8 cellular contexts compared by ENCODE assay signal in the genomic region with DNA sequence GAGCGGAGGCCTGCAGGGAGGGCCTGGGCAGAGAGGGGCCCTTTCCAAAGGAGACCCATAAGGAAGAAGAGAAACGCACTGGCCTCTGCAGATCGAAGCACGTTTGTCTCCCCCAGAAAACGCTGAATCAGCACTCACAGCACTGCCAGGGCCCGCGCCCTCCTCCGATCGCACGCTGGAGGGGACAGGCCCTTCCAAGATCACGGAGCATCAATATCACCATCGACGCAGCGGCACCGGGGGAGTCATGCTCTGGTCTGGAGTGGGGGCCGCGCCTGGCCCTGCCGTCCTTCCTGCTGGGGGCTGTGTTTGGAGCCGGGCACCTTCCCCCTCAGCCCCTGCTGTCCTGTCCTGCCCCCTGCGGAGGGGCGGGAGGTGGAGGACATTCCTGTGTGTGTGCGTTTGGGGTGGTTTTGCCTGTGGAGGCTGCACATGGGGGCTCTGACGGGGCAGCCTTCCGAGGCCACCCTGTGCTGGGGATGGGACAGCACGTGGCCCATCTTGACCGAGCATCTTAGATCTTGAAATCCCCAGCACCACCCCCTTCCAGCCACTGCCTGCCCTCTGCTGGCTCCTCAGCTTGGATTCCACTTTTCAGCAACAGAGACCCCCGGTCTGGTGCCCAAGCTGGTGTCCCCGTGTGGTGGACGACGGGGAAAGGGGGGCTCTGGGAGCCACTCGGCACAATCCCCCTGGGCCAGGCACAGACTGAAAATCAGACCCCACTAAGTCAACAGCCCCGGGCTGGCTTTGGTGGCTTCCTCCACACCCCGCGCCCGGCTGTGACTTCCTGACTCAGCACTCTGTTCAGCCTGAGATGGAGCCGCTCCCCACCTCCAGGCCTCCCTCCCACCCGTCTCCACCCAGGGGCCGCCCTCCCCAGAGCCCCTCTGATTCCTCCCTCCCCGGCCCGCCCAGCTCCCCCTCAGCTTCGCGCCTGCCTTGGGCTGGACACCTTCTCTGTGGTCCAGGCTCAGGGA. TPM values are rescaled to one million over a fixed set of nuclear protein-coding genes. Genes with fewer than 3 reads are reported as not detected.
DNase-seq lines count a peak whose midpoint lies in the region; ATAC-seq and TF ChIP-seq lines count a peak whose summit lies in the region.

No MANE protein-coding gene starts in this region.

- ATAC-seq in GM18520 (IDR thresholded peaks at IDR 0.05; ENCODE audit: unreplicated experiment) (no peak), HG03280 (IDR thresholded peaks at IDR 0.05; ENCODE audit: unreplicated experiment) (no peak)

- peak overlapping the region; percentile 76 for H3K9ac ChIP-seq in HUES6 (ENCODE audit: low read length)

- intact Hi-C loops in activated naive CD4-positive, alpha-beta T cell treated with anti-CD3 and anti-CD28 coated beads for 36 hours (cut with micrococcal nuclease) = loop anchor here (5.0 kb wide), 1 partner anchor 427 kb away; no protein-coding TSS in a partner anchor

- H3K4me1 ChIP-seq in DOHH2 (ENCODE audit: control insufficient read depth, low read length) (peaks cover 48% of the 10 kb centered on the region), HUES6 (ENCODE audit: control insufficient read depth, insufficient read depth, low read length) (peaks cover 50% of the 10 kb centered on the region), right atrium auricular region (peaks cover 3 to 57% of the 10 kb centered on the region in 2 donors)

- H3F3A ChIP-seq in DOHH2 (ENCODE audit: control insufficient read depth, insufficient read depth) = peaks cover 11% of the 10 kb centered on the region; the same call in 1 of the 2 replicates

- H3K9me3 ChIP-seq in DOHH2 (ENCODE audit: control insufficient read depth, insufficient read depth, low read length) (no peaks in the 10 kb centered on the region), HUES6 (ENCODE audit: control insufficient read depth, insufficient read depth, low read depth, low read length) (no peaks in the 10 kb centered on the region), right atrium auricular region (no peaks in the 10 kb centered on the region)

- H3K9me2 ChIP-seq in DOHH2 (replicated peaks; ENCODE audit: control insufficient read depth, low read length) = no peaks in the 10 kb centered on the region

- CTCF ChIA-PET in activated naive CD4-positive, alpha-beta T cell treated with anti-CD3 and anti-CD28 coated beads for 36 hours (lab: Charles Lee) = interaction anchor here (0.7 to 2.4 kb wide), 3 partner anchors 12 to 73 kb away, joined by 3 to 10 read pairs (median 5); no protein-coding TSS in a partner anchor

- peak overlapping the region; percentile 97 for H3K27ac Mint-ChIP-seq in activated naive CD4-positive, alpha-beta T cell treated with anti-CD3 and anti-CD28 coated beads for 36 hours

- TF ChIP-seq CTCF in DOHH2 (IDR thresholded peaks at IDR 0.05; ENCODE audit: low read depth, low read length, poor library complexity, severe bottlenecking) (peak; percentile 12), right atrium auricular region (IDR thresholded peaks at IDR 0.05) (peak in 1 of 2 donors; percentile 41)

- H3K36me3 Mint-ChIP-seq in activated naive CD4-positive, alpha-beta T cell treated with anti-CD3 and anti-CD28 coated beads for 36 hours (ENCODE audit: low read depth) = peaks cover 9% of the 10 kb centered on the region

- no peaks in the 10 kb centered on the region for H3K9me3 Mint-ChIP-seq in activated naive CD4-positive, alpha-beta T cell treated with anti-CD3 and anti-CD28 coated beads for 36 hours

- H3K4me3 ChIP-seq in DOHH2 (ENCODE audit: low read length) = peak overlapping the region; percentile 77
- H3K4me3 ChIP-seq in HUES6 (ENCODE audit: low read depth, low read length) = peak overlapping the region; percentile 53
- peak overlapping the region in 1 of 2 donors; percentile 36 for H3K4me3 ChIP-seq in right atrium auricular region

- peak; percentile 70 for DNase-seq in activated naive CD4-positive, alpha-beta T cell treated with anti-CD3 and anti-CD28 coated beads for 36 hours
- DNase-seq in right atrium auricular region (ENCODE audit: low spot score) (no peak), Ammon's horn (ENCODE audit: low spot score) (no peak)
- DNase-seq in stimulated activated CD4-positive, alpha-beta T cell treated with anti-CD3 and anti-CD28 coated beads, Interleukin-1b, Interleukin-23, amount 100 ng/mL, for 48 hours = peak; percentile 56

- no peaks in the 10 kb centered on the region for H3K79me2 ChIP-seq in DOHH2 (ENCODE audit: control insufficient read depth, low read length)

- H3K27ac ChIP-seq in DOHH2 (ENCODE audit: low read depth, low read length) = peak overlapping the region; percentile 40; the same call in 1 of the 2 replicates
- H3K27ac ChIP-seq in HUES6 (ENCODE audit: low read depth, low read length) = peak overlapping the region; percentile 74; the same call in 1 of the 2 replicates
- H3K27ac ChIP-seq in right atrium auricular region = peak overlapping the region; percentile 61 to 83

- peak overlapping the region; percentile 83 for H3K4me3 Mint-ChIP-seq in activated naive CD4-positive, alpha-beta T cell treated with anti-CD3 and anti-CD28 coated beads for 36 hours

- peaks cover 82% of the 10 kb centered on the region for H3K4me1 Mint-ChIP-seq in activated naive CD4-positive, alpha-beta T cell treated with anti-CD3 and anti-CD28 coated beads for 36 hours (ENCODE audit: low read depth)

- H3K4me2 ChIP-seq in DOHH2 (ENCODE audit: low read length) = peak overlapping the region; percentile 79

- peaks cover 9% of the 10 kb centered on the region for H3K36me3 ChIP-seq in DOHH2 (ENCODE audit: control insufficient read depth, low read length)
- H3K36me3 ChIP-seq in HUES6 (ENCODE audit: control insufficient read depth, insufficient read depth, low read length) = peaks cover 8% of the 10 kb centered on the region; the same call in 1 of the 2 replicates
- H3K36me3 ChIP-seq in right atrium auricular region = peaks cover 3% of the 10 kb centered on the region

- no peaks in the 10 kb centered on the region for H3K27me3 Mint-ChIP-seq in activated naive CD4-positive, alpha-beta T cell treated with anti-CD3 and anti-CD28 coated beads for 36 hours (ENCODE audit: low read depth)

- H4K20me1 ChIP-seq in DOHH2 (ENCODE audit: control insufficient read depth, insufficient read depth, low read depth, low read length) = no peaks in the 10 kb centered on the region

- H3K27me3 ChIP-seq in DOHH2 (ENCODE audit: control insufficient read depth, low read length) = no peaks in the 10 kb centered on the region
- H3K27me3 ChIP-seq in HUES6 (ENCODE audit: control insufficient read depth, insufficient read depth, low read length) = no peaks in the 10 kb centered on the region
- H3K27me3 ChIP-seq in right atrium auricular region = no peaks in the 10 kb centered on the region

RNA-seq across cellular contexts. Expression of a gene that starts 8.3 kb away (rescaled TPM):
- total RNA-seq in activated naive CD4-positive, alpha-beta T cell treated with anti-CD3 and anti-CD28 coated beads for 36 hours = 10 to 100 TPM; 20.7 to 22.2 TPM
- 10 to 100 TPM; 20.3 to 29.3 TPM for total RNA-seq in right atrium auricular region

RNA-seq across cellular contexts. Expression of a gene that starts 15.3 kb away (rescaled TPM):
- 1 to 10 TPM; 3.4 to 3.5 TPM for total RNA-seq in activated naive CD4-positive, alpha-beta T cell treated with anti-CD3 and anti-CD28 coated beads for 36 hours
- total RNA-seq in right atrium auricular region = 10 to 100 TPM; 49.1 to 55.5 TPM

Comparison
In these comparisons a context has a peak if more than half of its experiments do, and no peak if none do; other contexts are left out.
1. DNase-seq: peak in activated naive CD4-positive, alpha-beta T cell treated with anti-CD3 and anti-CD28 coated beads for 36 hours (single experiment) and stimulated activated CD4-positive, alpha-beta T cell treated with anti-CD3 and anti-CD28 coated beads, Interleukin-1b, Interleukin-23, amount 100 ng/mL, for 48 hours (single experiment); none in right atrium auricular region (single experiment) and Ammon's horn (single experiment).
2. RNA of a gene that starts 15.3 kb away (total RNA-seq): 49.1 to 55.5 TPM in right atrium auricular region; 3.4 to 3.5 TPM in activated naive CD4-positive, alpha-beta T cell treated with anti-CD3 and anti-CD28 coated beads for 36 hours; every median in the first group is over 10 times any median in the second.
3. Peak in every context shown above with its lines, with median percentiles within 50 percentile points of each other: H3K27ac ChIP-seq.